In the genomic region with DNA sequence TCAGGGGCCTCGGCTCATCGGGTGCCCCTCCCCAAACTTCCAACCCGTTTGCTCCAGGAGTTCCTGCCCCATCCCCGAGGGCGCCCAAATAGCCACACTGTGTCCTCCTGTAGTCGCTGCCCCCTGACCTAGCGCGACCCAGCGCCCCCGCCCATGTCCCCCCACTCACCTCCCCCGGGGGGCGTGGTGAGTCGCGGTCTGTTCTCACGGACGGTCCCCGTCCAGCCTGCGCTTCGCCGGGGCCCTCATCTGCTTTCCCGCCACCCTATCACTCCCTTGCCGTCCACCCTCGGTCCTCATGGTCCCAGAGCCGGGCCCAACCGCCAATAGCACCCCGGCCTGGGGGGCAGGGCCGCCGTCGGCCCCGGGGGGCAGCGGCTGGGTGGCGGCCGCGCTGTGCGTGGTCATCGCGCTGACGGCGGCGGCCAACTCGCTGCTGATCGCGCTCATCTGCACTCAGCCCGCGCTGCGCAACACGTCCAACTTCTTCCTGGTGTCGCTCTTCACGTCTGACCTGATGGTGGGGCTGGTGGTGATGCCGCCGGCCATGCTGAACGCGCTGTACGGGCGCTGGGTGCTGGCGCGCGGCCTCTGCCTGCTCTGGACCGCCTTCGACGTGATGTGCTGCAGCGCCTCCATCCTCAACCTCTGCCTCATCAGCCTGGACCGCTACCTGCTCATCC, we compare ENCODE assay signal across 10 cellular contexts. TPM values are rescaled to one million over a fixed set of nuclear protein-coding genes. Genes with fewer than 3 reads are reported as not detected.
DNase-seq lines count a peak whose midpoint lies in the region; ATAC-seq and TF ChIP-seq lines count a peak whose summit lies in the region.
"Had no signal": no experiment of that assay in that cellular context is flagged by ENCODE, and none has a peak within 500 bp of the region (broad histone marks: within the 10 kb centered on the region; RNA-seq: fewer than 3 reads in every experiment).

No MANE protein-coding gene starts in this region.

- H3K9me1 ChIP-seq in IMR-90 (ENCODE audit: insufficient read depth, low read length): no peaks in the 10 kb centered on the region

- no peak overlapping the region for H2BK120ac ChIP-seq in IMR-90 (ENCODE audit: low read depth, low read length)

- POLR2A ChIA-PET in IMR-90 (lab: Charles Lee; ENCODE audit: unreplicated experiment): no interaction called here
- POLR2A ChIA-PET in naive thymus-derived CD8-positive, alpha-beta T cell (lab: Charles Lee): no interaction called here

- H3K4me3 ChIP-seq in IMR-90 (ENCODE audit: insufficient read depth, low read depth, low read length): no peak overlapping the region
- H3K4me3 ChIP-seq in coronary artery: peak overlapping the region; percentile 55
- H3K4me3 ChIP-seq in left lung: no peak overlapping the region

- H3K4ac ChIP-seq in IMR-90 (ENCODE audit: low read depth, low read length): no peak overlapping the region

- H3K14ac ChIP-seq in IMR-90 (replicated peaks; ENCODE audit: low read depth, low read length): no peak overlapping the region

- no peak overlapping the region for H3K27ac ChIP-seq in IMR-90 (ENCODE audit: insufficient read depth, low read length)
- no peak overlapping the region for H3K27ac ChIP-seq in coronary artery
- no peak overlapping the region for H3K27ac ChIP-seq in left lung
- H3K27ac ChIP-seq: SK-N-MC had no signal

- no peak overlapping the region for H3K9ac ChIP-seq in IMR-90 (ENCODE audit: low read depth, low read length)

- no peaks in the 10 kb centered on the region for H3K4me1 ChIP-seq in IMR-90 (ENCODE audit: control insufficient read depth, insufficient read depth, low read length)
- H3K4me1 ChIP-seq in left lung: peaks cover 0 to 8% of the 10 kb centered on the region in 2 donors

- no peak overlapping the region for H3K18ac ChIP-seq in IMR-90 (ENCODE audit: low read depth, low read length)

- BruUV-seq in IMR-90 (replicated peaks; lab: Mats Ljungman, UMichigan): no TSS peak

- peak overlapping the region; percentile 70 for H2AFZ ChIP-seq in IMR-90 (replicated peaks; ENCODE audit: low read length, poor library complexity)

- H3K36me3 ChIP-seq in IMR-90 (ENCODE audit: control insufficient read depth, insufficient read depth, low read length) (no peaks in the 10 kb centered on the region), left lung (no peaks in the 10 kb centered on the region)

- peaks cover 13 to 25% (median 18%) of the 10 kb centered on the region in 4 donors for H3K4me1 Mint-ChIP-seq in naive thymus-derived CD8-positive, alpha-beta T cell

- no peaks in the 10 kb centered on the region for H3K9me3 ChIP-seq in IMR-90 (ENCODE audit: control insufficient read depth, insufficient read depth, low read length)
- no peaks in the 10 kb centered on the region for H3K9me3 ChIP-seq in left lung

- WGBS in IMR-90 (ENCODE audit: extremely low coverage in 2 of 2, insufficient read length in 1 of 2), 2 experiments: 5% methylated on average over 36 of the region's 63 CpGs; no CpG with 5 or more reads in 1 of the 2 experiments

- TF ChIP-seq CTCF in IMR-90 (conservative IDR thresholded peaks at IDR 0.05; ENCODE audit: low read depth, low read length) (no peak), coronary artery (IDR thresholded peaks at IDR 0.05) (no peak), left lung (IDR thresholded peaks at IDR 0.05) (no peak)

- no peaks in the 10 kb centered on the region for H3K9me3 Mint-ChIP-seq in naive thymus-derived CD8-positive, alpha-beta T cell

- peak overlapping the region; percentile 62 to 85 (median 76) for H3K4me3 Mint-ChIP-seq in naive thymus-derived CD8-positive, alpha-beta T cell

- no peak overlapping the region for H2BK20ac ChIP-seq in IMR-90 (ENCODE audit: low read depth, low read length)

- no peak overlapping the region for H2AK5ac ChIP-seq in IMR-90 (ENCODE audit: low read depth, low read length)

- intact Hi-C loops in IMR-90 (cut with micrococcal nuclease): loop anchor here (10.0 kb wide), 1 partner anchor 219 kb away; a partner anchor contains a TSS
- intact Hi-C loops in left lung (cut with DNase I): no loop called here

- H4K91ac ChIP-seq in IMR-90 (ENCODE audit: insufficient read depth, low read depth, low read length): no peak overlapping the region

- no peak overlapping the region for H2AK9ac ChIP-seq in IMR-90 (replicated peaks; ENCODE audit: low read depth, low read length, poor library complexity)

- ATAC-seq in IMR-90 (ENCODE audit: low read depth) (no peak; the same call in 1 of the 2 replicates), left lung (no peak)
- ATAC-seq in naive thymus-derived CD8-positive, alpha-beta T cell: peak; percentile 31 to 37

- H3K79me1 ChIP-seq in IMR-90 (ENCODE audit: low read depth in 1 of 2, low read length in 2 of 2): no peaks in the 10 kb centered on the region

- no peak for TF ChIP-seq POLR2A in IMR-90 (IDR thresholded peaks at IDR 0.05; ENCODE audit: low read depth, low read length)

- H3K27me3 ChIP-seq in IMR-90 (ENCODE audit: control insufficient read depth, insufficient read depth, low read length) (peaks cover 64% of the 10 kb centered on the region), left lung (peaks cover 29 to 89% of the 10 kb centered on the region in 2 donors)

- in situ Hi-C loops in IMR-90 (cut with MboI; ENCODE audit: low sequenced_read_pairs): no loop called here

- no peak overlapping the region for H3K23ac ChIP-seq in IMR-90 (ENCODE audit: low read depth, low read length)

- no peak overlapping the region for H4K5ac ChIP-seq in IMR-90 (ENCODE audit: low read depth, low read length)

- H4K20me1 ChIP-seq in IMR-90 (ENCODE audit: insufficient read depth, low read length): no peaks in the 10 kb centered on the region

- no peak overlapping the region for H3K56ac ChIP-seq in IMR-90 (ENCODE audit: extremely low read depth, insufficient read depth, low read length)

- TF ChIP-seq RAD21 in IMR-90 (IDR thresholded peaks at IDR 0.05; ENCODE audit: low read length): no peak

- CTCF ChIA-PET in IMR-90 (lab: Yijun Ruan, JAX): no interaction called here

- H3K36me3 Mint-ChIP-seq in naive thymus-derived CD8-positive, alpha-beta T cell: peaks cover 0 to 2% (median 0%) of the 10 kb centered on the region in 3 donors

- no peak overlapping the region for H4K8ac ChIP-seq in IMR-90 (ENCODE audit: low read depth in 2 of 2, low read length in 2 of 2)

- H3K4me2 ChIP-seq in IMR-90 (ENCODE audit: low read depth, low read length): no peak overlapping the region

- H3K27ac Mint-ChIP-seq in naive thymus-derived CD8-positive, alpha-beta T cell: no peak overlapping the region

- peaks cover 7 to 75% (median 29%) of the 10 kb centered on the region in 5 donors for H3K27me3 Mint-ChIP-seq in naive thymus-derived CD8-positive, alpha-beta T cell

- H2BK15ac ChIP-seq in IMR-90 (ENCODE audit: low read depth, low read length): no peak overlapping the region

- dilution Hi-C loops in IMR-90 (cut with HindIII; ENCODE audit: low sequenced_read_pairs, unreplicated experiment): no loop called here

- DNase-seq in COLO668 (lab: John Stamatoyannopoulos, UW; ENCODE audit: unreplicated experiment) (peak; percentile 51), IMR-90 (no peak), coronary artery (ENCODE audit: low spot score) (no peak), left lung (no peak), NCI-H2196 treated with DMSO at 0.1 percent for 48 hours (lab: John Stamatoyannopoulos, UW; ENCODE audit: unreplicated experiment) (no peak)
- DNase-seq in naive thymus-derived CD8-positive, alpha-beta T cell: no peak
- DNase-seq in effector CD4-positive, alpha-beta T cell: no peak
- DNase-seq in activated CD4-positive, CD25-positive, alpha-beta regulatory T cell (lab: John Stamatoyannopoulos, UW): no peak
- DNase-seq: NCI-H2227 treated with DMSO at 0.1 percent for 48 hours had no signal

- no peak overlapping the region for H2BK5ac ChIP-seq in IMR-90 (ENCODE audit: low read depth, low read length, poor library complexity, severe bottlenecking)

TF ChIP-seq in IMR-90, 13 proteins besides CTCF, POLR2A, EP300 and RAD21 (continues in another document):
- no peak for TF ChIP-seq CEBPB (IDR thresholded peaks at IDR 0.05; ENCODE audit: low read depth, low read length)
- no peak for TF ChIP-seq RFX5 (IDR thresholded peaks at IDR 0.05; ENCODE audit: low read depth, low read length)
- TF ChIP-seq MXI1 (IDR thresholded peaks at IDR 0.05; ENCODE audit: borderline replicate concordance, low read depth, low read length): no peak
- TF ChIP-seq SMC3 (IDR thresholded peaks at IDR 0.05; ENCODE audit: low read depth, low read length): no peak
- TF ChIP-seq, protein P1, sequence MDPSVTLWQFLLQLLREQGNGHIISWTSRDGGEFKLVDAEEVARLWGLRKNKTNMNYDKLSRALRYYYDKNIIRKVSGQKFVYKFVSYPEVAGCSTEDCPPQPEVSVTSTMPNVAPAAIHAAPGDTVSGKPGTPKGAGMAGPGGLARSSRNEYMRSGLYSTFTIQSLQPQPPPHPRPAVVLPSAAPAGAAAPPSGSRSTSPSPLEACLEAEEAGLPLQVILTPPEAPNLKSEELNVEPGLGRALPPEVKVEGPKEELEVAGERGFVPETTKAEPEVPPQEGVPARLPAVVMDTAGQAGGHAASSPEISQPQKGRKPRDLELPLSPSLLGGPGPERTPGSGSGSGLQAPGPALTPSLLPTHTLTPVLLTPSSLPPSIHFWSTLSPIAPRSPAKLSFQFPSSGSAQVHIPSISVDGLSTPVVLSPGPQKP (IDR thresholded peaks at IDR 0.05; ENCODE audit: borderline replicate concordance, low read depth, low read length): no peak
- no peak for TF ChIP-seq CHD1 (IDR thresholded peaks at IDR 0.05; ENCODE audit: low read depth, low read length)
- no peak for TF ChIP-seq FOS (IDR thresholded peaks at IDR 0.05; ENCODE audit: low read depth, low read length)
- TF ChIP-seq BHLHE40 (IDR thresholded peaks at IDR 0.05; ENCODE audit: low read depth, low read length): no peak
- no peak for TF ChIP-seq NFE2L2 (IDR thresholded peaks at IDR 0.05; ENCODE audit: low read depth, low read length)
- no peak for TF ChIP-seq MAFK (IDR thresholded peaks at IDR 0.05; ENCODE audit: low read depth, low read length)
- no peak for TF ChIP-seq RCOR1 (IDR thresholded peaks at IDR 0.05; ENCODE audit: insufficient replicate concordance, low read length)

RNA-seq across cellular contexts. Expression of a gene that starts 0.9 kb away (rescaled TPM):
- total RNA-seq in IMR-90 (2012; rRNA removed) (not detected in 2 replicates), left lung (not detected)
- not detected in 2 replicates for polyA plus RNA-seq in IMR-90 (2012; rRNA removed)
- polyA plus RNA-seq in IMR-90 (2012; cell fraction: cytosol; rRNA removed): not detected in 2 replicates
- 0.08 TPM in 1 of 2 replicates, not detected in the other for polyA plus RNA-seq in IMR-90 (2012; cell fraction: nucleus; rRNA removed; ENCODE audit: low replicate concordance)
- total RNA-seq in naive thymus-derived CD8-positive, alpha-beta T cell: not detected
- under 1 TPM in 2 of 3 donors, not detected in 1; 0.20 to 0.38 TPM for polyA plus RNA-seq in naive thymus-derived CD8-positive, alpha-beta T cell

RNA-seq across cellular contexts. Expression of a gene that starts 21.5 kb away (rescaled TPM):
- total RNA-seq in IMR-90 (2012; rRNA removed): 12.5 and 14.0 TPM in 2 replicates
- 54.2 and 62.7 TPM in 2 replicates for polyA plus RNA-seq in IMR-90 (2012; rRNA removed)
- 30.4 and 44.0 TPM in 2 replicates for polyA plus RNA-seq in IMR-90 (2012; cell fraction: cytosol; rRNA removed)
- 13.3 and 30.2 TPM in 2 replicates for polyA plus RNA-seq in IMR-90 (2012; cell fraction: nucleus; rRNA removed; ENCODE audit: low replicate concordance)
- total RNA-seq in naive thymus-derived CD8-positive, alpha-beta T cell: 10 to 100 TPM; 17.6 to 19.3 TPM
- polyA plus RNA-seq in naive thymus-derived CD8-positive, alpha-beta T cell: 10 to 100 TPM in 1 of 3 donors, 1 to 10 TPM in 2; 7.7 to 14.0 (median 8.6) TPM
- total RNA-seq in left lung: 100 to 1,000 TPM in 1 of 2 donors, 10 to 100 TPM in 1; 90.4 to 180 TPM

Comparison
In these comparisons a context has a peak if more than half of its experiments do, and no peak if none do; other contexts are left out.
1. ATAC-seq: peak in naive thymus-derived CD8-positive, alpha-beta T cell (2 of 2); none in IMR-90 (single experiment) and left lung (single experiment).